In the genomic region with DNA sequence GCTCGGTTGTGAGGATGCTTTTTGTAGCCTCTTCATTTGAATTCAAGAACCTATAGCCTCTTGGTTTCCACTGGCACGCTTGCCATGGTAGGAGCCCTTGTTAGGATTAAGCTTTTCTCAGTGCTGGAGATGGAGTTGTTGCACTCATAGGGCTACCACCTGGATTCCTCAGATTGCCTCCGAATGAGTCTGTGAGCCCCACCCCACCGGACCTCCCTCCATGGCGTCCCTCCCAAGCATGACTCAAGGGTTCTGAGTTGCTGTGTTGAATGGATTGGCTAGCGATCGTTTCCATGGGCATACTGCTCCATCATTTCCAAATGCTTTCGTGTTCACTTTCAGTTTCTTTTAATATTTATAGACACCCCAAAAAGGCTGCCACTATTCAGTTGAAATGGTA, we compare ENCODE assay signal across 14 cellular contexts.
A peak's percentile ranks its signal among the peaks of the same experiment; 100 is the strongest.
DNase-seq lines count a peak whose midpoint lies in the region; ATAC-seq and TF ChIP-seq lines count a peak whose summit lies in the region.
"Had no signal": no experiment of that assay in that cellular context is flagged by ENCODE, and none has a peak within 500 bp of the region (broad histone marks: within the 10 kb centered on the region; RNA-seq: fewer than 3 reads in every experiment).

No MANE protein-coding gene starts in this region.

- H3K27me3 ChIP-seq in dorsolateral prefrontal cortex = peaks cover 0 to 6% (median 0%) of the 10 kb centered on the region in 45 donors

- intact Hi-C loops in dorsolateral prefrontal cortex (cut with DNase I) = no loop called here

- peak overlapping the region in 32 of 59 donors; percentile 1 to 77 (median 44) for H3K27ac ChIP-seq in dorsolateral prefrontal cortex

- no peak for TF ChIP-seq CTCF in dorsolateral prefrontal cortex (IDR thresholded peaks at IDR 0.05 in 54 of 56, conservative IDR thresholded peaks at IDR 0.05 in 2 of 56; ENCODE audit: low read depth in 1 of 56, partially characterized antibody in 56 of 56)
- no peak for TF ChIP-seq CTCF in nephron (IDR thresholded peaks at IDR 0.05; ENCODE audit: unreplicated experiment in 3 of 3)

- H3K4me3 ChIP-seq in dorsolateral prefrontal cortex = peak overlapping the region in 12 of 59 donors; percentile 6 to 30 (median 16)

- no peak overlapping the region for H3K4me3 Mint-ChIP-seq in nephron
- H3K4me3 Mint-ChIP-seq: naive thymus-derived CD4-positive, alpha-beta T cell had no signal

- ATAC-seq in GM19395 (IDR thresholded peaks at IDR 0.05; ENCODE audit: unreplicated experiment) = no peak
- no peak for ATAC-seq in HG02885 (IDR thresholded peaks at IDR 0.05; ENCODE audit: poor library complexity, unreplicated experiment)
- ATAC-seq: naive thymus-derived CD4-positive, alpha-beta T cell had no signal

- peaks cover 10% of the 10 kb centered on the region for H3K36me3 Mint-ChIP-seq in nephron (ENCODE audit: low read depth)

- no peaks in the 10 kb centered on the region for H3K9me3 Mint-ChIP-seq in nephron

- H3K4me1 Mint-ChIP-seq in nephron = peaks cover 77% of the 10 kb centered on the region

- H3K27me3 Mint-ChIP-seq in nephron (ENCODE audit: low read depth) = no peaks in the 10 kb centered on the region

- H3K27ac Mint-ChIP-seq in nephron = peak overlapping the region; percentile 93 to 97 (median 96)
- H3K27ac Mint-ChIP-seq: naive thymus-derived CD4-positive, alpha-beta T cell had no signal

- DNase-seq in A172 (ENCODE audit: low spot score) (peak; percentile 78), M059J (ENCODE audit: low read depth) (peak; percentile 96), dorsolateral prefrontal cortex (no peak)
- DNase-seq in activated naive CD4-positive, alpha-beta T cell treated with anti-CD3 and anti-CD28 coated beads, Interleukin-2, amount 50 U/mL, for 16 hours = no peak
- DNase-seq in activated CD4-positive, alpha-beta T cell treated with anti-CD3 and anti-CD28 coated beads for 48 hours = no peak
- DNase-seq: Caco-2; KG1; naive thymus-derived CD4-positive, alpha-beta T cell; NCI-H1436; NCI-H510A treated with DMSO at 0.1 percent for 48 hours; stimulated activated CD4-positive, alpha-beta T cell treated with anti-CD3 and anti-CD28 coated beads, Interleukin-4, amount 100 ng/mL, for 1 hour had no signal

Comparison
In these comparisons a context has a peak if more than half of its experiments do, and no peak if none do; other contexts are left out.
1. DNase-seq: peak in A172 (single experiment) and M059J (single experiment); none in dorsolateral prefrontal cortex (0 of 10), activated naive CD4-positive, alpha-beta T cell treated with anti-CD3 and anti-CD28 coated beads, Interleukin-2, amount 50 U/mL, for 16 hours (single experiment) and activated CD4-positive, alpha-beta T cell treated with anti-CD3 and anti-CD28 coated beads for 48 hours (single experiment).